In the genomic region with DNA sequence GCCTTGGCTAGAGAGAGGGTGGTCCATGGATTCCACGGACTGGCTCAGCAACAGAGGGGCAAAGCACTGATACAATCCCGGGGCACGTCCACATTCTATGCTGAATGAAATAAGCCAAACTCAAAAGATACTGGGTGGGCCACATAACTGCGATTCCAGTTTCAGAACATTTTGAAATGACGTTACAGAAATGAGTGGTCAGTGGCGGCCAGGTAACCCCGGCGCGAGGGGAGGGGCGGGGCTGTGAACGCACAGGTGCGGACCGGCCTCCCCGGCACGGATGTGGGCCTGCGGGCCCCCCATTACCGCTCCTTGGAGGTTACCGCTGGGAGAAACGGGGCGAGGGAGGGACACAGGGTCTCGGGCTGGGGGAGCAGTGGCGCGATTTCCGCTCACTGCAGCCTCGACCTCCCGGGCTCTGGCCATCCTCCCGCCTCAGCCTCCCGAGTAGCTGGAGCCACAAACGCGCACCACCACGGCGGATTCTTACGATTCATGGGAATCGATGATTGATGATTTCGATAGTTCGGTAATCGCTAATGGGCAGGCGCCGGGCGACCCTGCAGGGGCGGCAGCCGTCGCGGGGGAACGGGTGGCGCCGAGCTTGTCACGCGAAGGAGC, we compare ENCODE assay signal across 8 cellular contexts. TPM values are rescaled to one million over a fixed set of nuclear protein-coding genes. Genes with fewer than 3 reads are reported as not detected.
A peak's percentile ranks its signal among the peaks of the same experiment; 100 is the strongest.
DNase-seq lines count a peak whose midpoint lies in the region; ATAC-seq and TF ChIP-seq lines count a peak whose summit lies in the region.

No MANE protein-coding gene starts in this region.

- DNase-seq in LNCaP clone FGC (ENCODE audit: low read depth) (no peak), colonic mucosa (peak; percentile 50), SHP77 (lab: John Stamatoyannopoulos, UW) (no peak), RKO (ENCODE audit: low spot score) (no peak), superior temporal gyrus (ENCODE audit: extremely low spot score) (no peak)

- H3K9ac ChIP-seq in colonic mucosa (ENCODE audit: low read depth in 2 of 2, low read length in 2 of 2), result peak overlapping the region; percentile 84 to 98

- intact Hi-C loops in colonic mucosa (cut with DNase I), result no loop called here

- peak; percentile 6 for ATAC-seq in GM19455 (IDR thresholded peaks at IDR 0.05; ENCODE audit: unreplicated experiment)
- no peak for ATAC-seq in HG02678 (IDR thresholded peaks at IDR 0.05; ENCODE audit: unreplicated experiment)

- no peaks in the 10 kb centered on the region for H3K27me3 Mint-ChIP-seq in nephron (ENCODE audit: low read depth)

- peak overlapping the region; percentile 83 for H3K4me3 ChIP-seq in LNCaP clone FGC (ENCODE audit: low read depth, low read length)
- peak overlapping the region; percentile 87 for H3K4me3 ChIP-seq in colonic mucosa

- H3K36me3 ChIP-seq in colonic mucosa, result no peaks in the 10 kb centered on the region

- H3K9me3 Mint-ChIP-seq in nephron, result no peaks in the 10 kb centered on the region

- H3K4me3 Mint-ChIP-seq in nephron, result peak overlapping the region; percentile 89 to 92 (median 89)

- no peaks in the 10 kb centered on the region for H3K36me3 Mint-ChIP-seq in nephron (ENCODE audit: low read depth)

- H3K9me3 ChIP-seq in colonic mucosa, result no peaks in the 10 kb centered on the region

- peak overlapping the region; percentile 4 to 78 (median 30) for H3K27ac Mint-ChIP-seq in nephron

- no peaks in the 10 kb centered on the region for H3K27me3 ChIP-seq in colonic mucosa

- H3K27ac ChIP-seq in colonic mucosa, result peak overlapping the region; percentile 79

- peaks cover 20% of the 10 kb centered on the region for H3K4me1 Mint-ChIP-seq in nephron

- TF ChIP-seq CTCF in LNCaP clone FGC (IDR thresholded peaks at IDR 0.05; ENCODE audit: control insufficient read depth, extremely low read depth, insufficient read depth) (no peak), colonic mucosa (IDR thresholded peaks at IDR 0.05) (no peak), nephron (IDR thresholded peaks at IDR 0.05; ENCODE audit: unreplicated experiment in 3 of 3) (no peak)

- peaks cover 4% of the 10 kb centered on the region for H3K4me1 ChIP-seq in colonic mucosa

RNA-seq across cellular contexts. Expression of a gene that starts 0.6 kb away (rescaled TPM):
- 100 to 1,000 TPM in 1 of 2 donors, 10 to 100 TPM in 1; 86.2 to 132 TPM for total RNA-seq in colonic mucosa

RNA-seq across cellular contexts. Expression of a gene that starts 11.5 kb away (rescaled TPM):
- total RNA-seq in colonic mucosa, result 100 to 1,000 TPM; 368 to 389 TPM

RNA-seq across cellular contexts. Expression of a gene that starts 24.0 kb away (rescaled TPM):
- not detected for total RNA-seq in colonic mucosa

RNA-seq across cellular contexts. Expression of a gene that starts 24.0 kb away (rescaled TPM):
- total RNA-seq in colonic mucosa, result under 1 TPM; 0.25 to 0.40 TPM

RNA-seq across cellular contexts. Expression of a gene that starts 43.9 kb away (rescaled TPM):
- total RNA-seq in colonic mucosa, result 1 to 10 TPM; 9.2 to 9.3 TPM
